In the genomic region with DNA sequence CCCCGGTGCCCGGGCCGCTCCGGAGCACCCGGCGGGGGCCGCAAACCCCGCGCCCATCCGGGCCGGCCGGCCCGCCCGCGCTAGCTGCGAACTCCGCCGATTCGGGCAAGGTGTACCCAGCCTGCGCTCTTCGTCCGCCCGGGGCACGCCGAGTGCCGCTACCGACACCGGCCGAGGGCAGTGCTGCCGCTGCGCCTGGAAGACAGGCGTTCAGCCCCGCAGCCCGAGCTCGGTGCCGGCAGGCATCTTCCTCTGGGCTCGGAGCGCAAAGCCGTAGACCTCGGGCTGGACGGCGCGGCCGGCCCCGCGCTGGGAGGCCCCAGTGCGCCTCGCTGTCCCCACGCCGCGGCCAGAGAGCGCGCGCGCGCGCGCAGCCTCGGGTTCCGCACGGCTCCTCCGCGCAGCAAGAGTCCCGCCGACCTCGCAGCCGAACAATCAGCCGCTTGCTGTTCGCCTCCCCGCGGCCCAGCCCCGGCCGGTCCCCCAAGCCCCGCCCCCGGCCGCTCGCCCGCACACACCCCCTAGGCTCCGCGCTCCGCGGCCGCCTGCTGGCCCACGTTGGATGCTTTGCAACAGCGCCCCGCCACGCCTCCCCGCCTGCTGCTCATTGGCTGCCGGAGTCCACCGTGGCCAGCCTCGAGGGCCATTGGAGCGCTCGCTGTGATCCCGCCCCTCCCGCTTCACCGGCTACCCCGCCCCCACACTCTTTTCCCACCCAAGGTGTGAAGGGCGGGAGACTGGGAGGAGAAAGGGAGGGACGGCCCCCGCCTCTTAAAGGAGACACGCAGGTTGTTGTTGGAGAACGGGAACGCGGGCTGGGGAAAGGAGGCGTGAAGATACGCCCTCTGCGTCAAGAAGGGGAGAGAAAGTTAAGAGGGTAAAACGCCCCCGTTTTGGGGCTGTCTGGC, we compare ENCODE assay signal across 8 cellular contexts. TPM values are rescaled to one million over a fixed set of nuclear protein-coding genes. Genes with fewer than 3 reads are reported as not detected.
DNase-seq lines count a peak whose midpoint lies in the region; ATAC-seq lines count a peak whose summit lies in the region.

A gene with protein sequence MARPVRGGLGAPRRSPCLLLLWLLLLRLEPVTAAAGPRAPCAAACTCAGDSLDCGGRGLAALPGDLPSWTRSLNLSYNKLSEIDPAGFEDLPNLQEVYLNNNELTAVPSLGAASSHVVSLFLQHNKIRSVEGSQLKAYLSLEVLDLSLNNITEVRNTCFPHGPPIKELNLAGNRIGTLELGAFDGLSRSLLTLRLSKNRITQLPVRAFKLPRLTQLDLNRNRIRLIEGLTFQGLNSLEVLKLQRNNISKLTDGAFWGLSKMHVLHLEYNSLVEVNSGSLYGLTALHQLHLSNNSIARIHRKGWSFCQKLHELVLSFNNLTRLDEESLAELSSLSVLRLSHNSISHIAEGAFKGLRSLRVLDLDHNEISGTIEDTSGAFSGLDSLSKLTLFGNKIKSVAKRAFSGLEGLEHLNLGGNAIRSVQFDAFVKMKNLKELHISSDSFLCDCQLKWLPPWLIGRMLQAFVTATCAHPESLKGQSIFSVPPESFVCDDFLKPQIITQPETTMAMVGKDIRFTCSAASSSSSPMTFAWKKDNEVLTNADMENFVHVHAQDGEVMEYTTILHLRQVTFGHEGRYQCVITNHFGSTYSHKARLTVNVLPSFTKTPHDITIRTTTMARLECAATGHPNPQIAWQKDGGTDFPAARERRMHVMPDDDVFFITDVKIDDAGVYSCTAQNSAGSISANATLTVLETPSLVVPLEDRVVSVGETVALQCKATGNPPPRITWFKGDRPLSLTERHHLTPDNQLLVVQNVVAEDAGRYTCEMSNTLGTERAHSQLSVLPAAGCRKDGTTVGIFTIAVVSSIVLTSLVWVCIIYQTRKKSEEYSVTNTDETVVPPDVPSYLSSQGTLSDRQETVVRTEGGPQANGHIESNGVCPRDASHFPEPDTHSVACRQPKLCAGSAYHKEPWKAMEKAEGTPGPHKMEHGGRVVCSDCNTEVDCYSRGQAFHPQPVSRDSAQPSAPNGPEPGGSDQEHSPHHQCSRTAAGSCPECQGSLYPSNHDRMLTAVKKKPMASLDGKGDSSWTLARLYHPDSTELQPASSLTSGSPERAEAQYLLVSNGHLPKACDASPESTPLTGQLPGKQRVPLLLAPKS (minus strand): TSS at position 448 of the 908 bp plus-strand sequence. CDS start 615 bp downstream, outside the sequence.

- peak; percentile 94 for DNase-seq in DMS53 (lab: John Stamatoyannopoulos, UW)
- DNase-seq in KBM-7 = peak; percentile 95
- peak; percentile 97 for DNase-seq in RKO (ENCODE audit: low spot score)
- DNase-seq in activated T-helper 1 cell treated with anti-CD3 and anti-CD28 coated beads, Interleukin-12 subunit alpha, Interleukin-12 subunit beta, Interleukin-2, Interleukin-4 antibody, amounts not matched to agents 30 ng/mL and 10 ng/mL and 1 ng/mL, durations not matched to agents 14 hours and 24 hours and 36 hours (ENCODE audit: low spot score) = peak; percentile 99
- peak; percentile 98 for DNase-seq in fibroblast of gingiva (ENCODE audit: low read depth)
- peak; percentile 90 for DNase-seq in naive B cell
- DNase-seq in stimulated activated effector memory CD8-positive, alpha-beta T cell treated with anti-CD3 and anti-CD28 coated beads, Interleukin-12 subunit alpha, Interleukin-12 subunit beta, amount 100 ng/mL, for 72 hours (ENCODE audit: low spot score in 2 of 2) = peak; percentile 94 to 99

- H3K27me3 Mint-ChIP-seq in activated T-helper 1 cell treated with anti-CD3 and anti-CD28 coated beads, Interleukin-12 subunit alpha, Interleukin-12 subunit beta, Interleukin-2, Interleukin-4 antibody, amounts not matched to agents 30 ng/mL and 10 ng/mL and 1 ng/mL, durations not matched to agents 14 hours and 24 hours and 36 hours (ENCODE audit: insufficient read depth) = peaks cover 18% of the 10 kb centered on the region
- peaks cover 28 to 45% (median 45%) of the 10 kb centered on the region in 3 donors for H3K27me3 Mint-ChIP-seq in naive B cell

- H3K9me3 Mint-ChIP-seq in activated T-helper 1 cell treated with anti-CD3 and anti-CD28 coated beads, Interleukin-12 subunit alpha, Interleukin-12 subunit beta, Interleukin-2, Interleukin-4 antibody, amounts not matched to agents 30 ng/mL and 10 ng/mL and 1 ng/mL, durations not matched to agents 14 hours and 24 hours and 36 hours = no peaks in the 10 kb centered on the region
- H3K9me3 Mint-ChIP-seq in naive B cell = no peaks in the 10 kb centered on the region
- H3K9me3 Mint-ChIP-seq in stimulated activated effector memory CD8-positive, alpha-beta T cell treated with anti-CD3 and anti-CD28 coated beads, Interleukin-12 subunit alpha, Interleukin-12 subunit beta, amount 100 ng/mL, for 72 hours = no peaks in the 10 kb centered on the region

- ATAC-seq in GM21723 (IDR thresholded peaks at IDR 0.05; ENCODE audit: unreplicated experiment) = peak; percentile 97
- ATAC-seq in naive B cell (ENCODE audit: low read depth in 2 of 2) = peak; percentile 89 to 93
- ATAC-seq in stimulated activated effector memory CD8-positive, alpha-beta T cell treated with anti-CD3 and anti-CD28 coated beads, Interleukin-12 subunit alpha, Interleukin-12 subunit beta, amount 100 ng/mL, for 72 hours = peak; percentile 98

- H3K27ac Mint-ChIP-seq in activated T-helper 1 cell treated with anti-CD3 and anti-CD28 coated beads, Interleukin-12 subunit alpha, Interleukin-12 subunit beta, Interleukin-2, Interleukin-4 antibody, amounts not matched to agents 30 ng/mL and 10 ng/mL and 1 ng/mL, durations not matched to agents 14 hours and 24 hours and 36 hours = peak within 1 kb of the TSS; percentile 89
- H3K27ac Mint-ChIP-seq in naive B cell = peak within 1 kb of the TSS in 5 of 6 donors; percentile 71 to 96 (median 87)
- peak within 1 kb of the TSS; percentile 78 for H3K27ac Mint-ChIP-seq in stimulated activated effector memory CD8-positive, alpha-beta T cell treated with anti-CD3 and anti-CD28 coated beads, Interleukin-12 subunit alpha, Interleukin-12 subunit beta, amount 100 ng/mL, for 72 hours

- H3K36me3 Mint-ChIP-seq in activated T-helper 1 cell treated with anti-CD3 and anti-CD28 coated beads, Interleukin-12 subunit alpha, Interleukin-12 subunit beta, Interleukin-2, Interleukin-4 antibody, amounts not matched to agents 30 ng/mL and 10 ng/mL and 1 ng/mL, durations not matched to agents 14 hours and 24 hours and 36 hours (ENCODE audit: low read depth) = peaks cover 11% of the 10 kb centered on the region
- H3K36me3 Mint-ChIP-seq in naive B cell = peaks cover 0 to 3% of the 10 kb centered on the region in 2 donors
- H3K36me3 Mint-ChIP-seq in stimulated activated effector memory CD8-positive, alpha-beta T cell treated with anti-CD3 and anti-CD28 coated beads, Interleukin-12 subunit alpha, Interleukin-12 subunit beta, amount 100 ng/mL, for 72 hours = peaks cover 12% of the 10 kb centered on the region

- in situ Hi-C loops in KBM-7 (cut with MboI; ENCODE audit: low pct_unique_long_range_greater_than_20kb, low sequenced_read_pairs) = loop anchor here (25.0 kb wide), 1 partner anchor 89 kb away; no protein-coding TSS in a partner anchor

- intact Hi-C loops in activated T-helper 1 cell treated with anti-CD3 and anti-CD28 coated beads, Interleukin-12 subunit alpha, Interleukin-12 subunit beta, Interleukin-2, Interleukin-4 antibody, amounts not matched to agents 30 ng/mL and 10 ng/mL and 1 ng/mL, durations not matched to agents 14 hours and 24 hours and 36 hours (cut with micrococcal nuclease) = loop anchor here (1.0 to 10.0 kb wide), 9 partner anchors 22 to 497 kb away; partner anchors contain the start of genes KBTBD8 and MAGI1

- H3K4me1 Mint-ChIP-seq in activated T-helper 1 cell treated with anti-CD3 and anti-CD28 coated beads, Interleukin-12 subunit alpha, Interleukin-12 subunit beta, Interleukin-2, Interleukin-4 antibody, amounts not matched to agents 30 ng/mL and 10 ng/mL and 1 ng/mL, durations not matched to agents 14 hours and 24 hours and 36 hours (ENCODE audit: low read depth) = peaks cover 71% of the 10 kb centered on the region
- peaks cover 14 to 28% (median 24%) of the 10 kb centered on the region in 3 donors for H3K4me1 Mint-ChIP-seq in naive B cell
- peaks cover 61% of the 10 kb centered on the region for H3K4me1 Mint-ChIP-seq in stimulated activated effector memory CD8-positive, alpha-beta T cell treated with anti-CD3 and anti-CD28 coated beads, Interleukin-12 subunit alpha, Interleukin-12 subunit beta, amount 100 ng/mL, for 72 hours

- peak within 1 kb of the TSS; percentile 99 for H3K4me3 Mint-ChIP-seq in activated T-helper 1 cell treated with anti-CD3 and anti-CD28 coated beads, Interleukin-12 subunit alpha, Interleukin-12 subunit beta, Interleukin-2, Interleukin-4 antibody, amounts not matched to agents 30 ng/mL and 10 ng/mL and 1 ng/mL, durations not matched to agents 14 hours and 24 hours and 36 hours
- peak within 1 kb of the TSS; percentile 81 to 95 (median 93) for H3K4me3 Mint-ChIP-seq in naive B cell
- H3K4me3 Mint-ChIP-seq in stimulated activated effector memory CD8-positive, alpha-beta T cell treated with anti-CD3 and anti-CD28 coated beads, Interleukin-12 subunit alpha, Interleukin-12 subunit beta, amount 100 ng/mL, for 72 hours = peak within 1 kb of the TSS; percentile 89

RNA-seq across cellular contexts. Expression of the gene that starts here (rescaled TPM):
- total RNA-seq in activated T-helper 1 cell treated with anti-CD3 and anti-CD28 coated beads, Interleukin-12 subunit alpha, Interleukin-12 subunit beta, Interleukin-2, Interleukin-4 antibody, amounts not matched to agents 30 ng/mL and 10 ng/mL and 1 ng/mL, durations not matched to agents 14 hours and 24 hours and 36 hours = 57.4 and 59.5 TPM in 2 replicates
- polyA plus RNA-seq in naive B cell (ENCODE audit: low read depth in 6 of 6) = 10 to 100 TPM in 5 of 6 donors, 1 to 10 TPM in 1; 9.8 to 20.7 (median 12.5) TPM

Comparison
In these comparisons a context has a peak if more than half of its experiments do, and no peak if none do; other contexts are left out.
1. Peak in every context shown above with its lines: DNase-seq and ATAC-seq.